In the genomic region with DNA sequence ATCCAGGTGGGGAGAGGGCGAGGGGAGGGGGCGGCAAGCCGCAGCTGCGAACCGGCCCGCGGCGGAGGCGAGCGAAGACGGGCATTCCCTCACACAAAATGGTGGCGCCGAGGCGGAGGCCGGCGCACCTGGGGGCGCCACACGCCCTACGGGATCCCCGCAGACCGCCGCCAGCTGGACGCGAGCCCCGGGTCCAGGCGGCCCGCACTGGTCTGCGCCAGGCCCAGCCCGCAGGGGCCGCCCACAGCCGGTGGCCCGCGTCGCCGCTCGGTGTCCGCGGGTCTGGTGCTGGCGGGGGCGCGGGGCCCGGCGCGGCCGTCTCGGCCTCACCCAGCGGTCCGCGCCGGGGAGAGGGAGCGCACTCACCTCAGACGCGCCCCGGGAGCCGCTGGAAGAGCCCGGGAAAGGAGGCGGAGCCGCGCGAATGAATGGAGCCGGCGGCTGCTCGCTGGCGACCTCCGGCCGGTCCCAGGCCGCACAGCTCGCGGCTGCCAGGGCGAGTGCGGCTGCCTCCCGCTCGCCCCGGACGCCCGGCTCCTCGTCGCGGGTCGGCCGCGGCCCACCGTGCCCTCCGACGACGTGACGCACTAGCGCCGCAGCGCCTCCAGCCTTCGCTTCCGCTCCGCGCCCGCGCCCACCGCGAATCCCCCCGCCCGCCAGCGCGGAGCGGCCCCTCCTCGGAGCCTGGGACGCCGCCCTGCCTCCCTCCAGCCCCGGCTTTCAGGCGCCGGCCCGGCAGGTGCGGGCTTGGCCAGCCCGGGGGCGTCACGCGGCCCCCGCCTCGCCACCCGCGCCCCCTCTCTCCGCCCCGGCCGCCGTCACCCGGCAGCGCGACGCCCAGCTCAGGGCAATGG, we compare ENCODE assay signal across 8 cellular contexts. TPM values are rescaled to one million over a fixed set of nuclear protein-coding genes. Genes with fewer than 3 reads are reported as not detected.
DNase-seq lines count a peak whose midpoint lies in the region; ATAC-seq and TF ChIP-seq lines count a peak whose summit lies in the region.

A gene with protein sequence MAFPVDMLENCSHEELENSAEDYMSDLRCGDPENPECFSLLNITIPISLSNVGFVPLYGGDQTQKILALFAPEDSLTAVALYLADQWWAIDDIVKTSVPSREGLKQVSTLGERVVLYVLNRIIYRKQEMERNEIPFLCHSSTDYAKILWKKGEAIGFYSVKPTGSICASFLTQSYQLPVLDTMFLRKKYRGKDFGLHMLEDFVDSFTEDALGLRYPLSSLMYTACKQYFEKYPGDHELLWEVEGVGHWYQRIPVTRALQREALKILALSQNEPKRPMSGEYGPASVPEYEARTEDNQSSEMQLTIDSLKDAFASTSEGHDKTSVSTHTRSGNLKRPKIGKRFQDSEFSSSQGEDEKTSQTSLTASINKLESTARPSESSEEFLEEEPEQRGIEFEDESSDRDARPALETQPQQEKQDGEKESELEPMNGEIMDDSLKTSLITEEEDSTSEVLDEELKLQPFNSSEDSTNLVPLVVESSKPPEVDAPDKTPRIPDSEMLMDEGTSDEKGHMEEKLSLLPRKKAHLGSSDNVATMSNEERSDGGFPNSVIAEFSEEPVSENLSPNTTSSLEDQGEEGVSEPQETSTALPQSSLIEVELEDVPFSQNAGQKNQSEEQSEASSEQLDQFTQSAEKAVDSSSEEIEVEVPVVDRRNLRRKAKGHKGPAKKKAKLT (minus strand): TSS at position 589 of the 854 bp plus-strand sequence. CDS start 24,711 bp downstream, outside the sequence.

- CTCF ChIA-PET in AG04450 (lab: Charles Lee), result no interaction called here

- no peaks in the 10 kb centered on the region for H3K9me3 Mint-ChIP-seq in dendritic cell treated with granulocyte-macrophage colony-stimulating factor and Interleukin-4, amounts not matched to agents 40 ng/mL and 50 ng/mL, for 4 days

- peak; percentile 41 for TF ChIP-seq POLR2A in GM19193 (IDR thresholded peaks at IDR 0.05; ENCODE audit: extremely low read depth, insufficient read depth, insufficient read length)

- no peaks in the 10 kb centered on the region for H3K36me3 Mint-ChIP-seq in dendritic cell treated with granulocyte-macrophage colony-stimulating factor and Interleukin-4, amounts not matched to agents 40 ng/mL and 50 ng/mL, for 4 days (ENCODE audit: low read depth)

- POLR2A ChIA-PET in AG04450 (lab: Yijun Ruan, JAX), result no interaction called here

- H3K27ac Mint-ChIP-seq in dendritic cell treated with granulocyte-macrophage colony-stimulating factor and Interleukin-4, amounts not matched to agents 40 ng/mL and 50 ng/mL, for 4 days, result no peak within 1 kb of the TSS

- peaks cover 12% of the 10 kb centered on the region for H3K4me1 ChIP-seq in lower lobe of right lung

- DNase-seq in AG04450 (ENCODE audit: low read depth, low spot score) (no peak), LHCN-M2 (ENCODE audit: low read depth) (peak; percentile 28), lower lobe of right lung (peak; percentile 50)
- peak; percentile 40 to 44 for DNase-seq in activated CD4-positive, alpha-beta T cell treated with anti-CD3 and anti-CD28 coated beads for 4 hours
- DNase-seq in stimulated activated CD8-positive, alpha-beta memory T cell treated with anti-CD3 and anti-CD28 coated beads, Interleukin-12 subunit alpha, Interleukin-12 subunit beta, amount 100 ng/mL, for 4 hours (ENCODE audit: low read depth), result peak; percentile 42

- H3K27me3 Mint-ChIP-seq in dendritic cell treated with granulocyte-macrophage colony-stimulating factor and Interleukin-4, amounts not matched to agents 40 ng/mL and 50 ng/mL, for 4 days, result peaks cover 38% of the 10 kb centered on the region

- H3K4me3 ChIP-seq in AG04450 (ENCODE audit: low read depth, low read length), result peak within 1 kb of the TSS; percentile 42
- H3K4me3 ChIP-seq in lower lobe of right lung, result peak within 1 kb of the TSS; percentile 58

- no peaks in the 10 kb centered on the region for H3K36me3 ChIP-seq in lower lobe of right lung

- no peak within 1 kb of the TSS for H3K27ac ChIP-seq in AG04450 (ENCODE audit: low read depth, low read length)
- H3K27ac ChIP-seq in lower lobe of right lung, result no peak within 1 kb of the TSS

- peaks cover 13% of the 10 kb centered on the region for H3K4me1 Mint-ChIP-seq in dendritic cell treated with granulocyte-macrophage colony-stimulating factor and Interleukin-4, amounts not matched to agents 40 ng/mL and 50 ng/mL, for 4 days (ENCODE audit: low read depth)

- H3K27me3 ChIP-seq in AG04450 (ENCODE audit: control insufficient read depth, insufficient read depth, low read length), result peaks cover 43% of the 10 kb centered on the region
- H3K27me3 ChIP-seq in lower lobe of right lung (ENCODE audit: low read depth), result peaks cover 44% of the 10 kb centered on the region

- intact Hi-C loops in dendritic cell treated with granulocyte-macrophage colony-stimulating factor and Interleukin-4, amounts not matched to agents 40 ng/mL and 50 ng/mL, for 4 days (cut with micrococcal nuclease), result no loop called here
- intact Hi-C loops in lower lobe of right lung (cut with DNase I), result no loop called here

- H3K4me3 Mint-ChIP-seq in dendritic cell treated with granulocyte-macrophage colony-stimulating factor and Interleukin-4, amounts not matched to agents 40 ng/mL and 50 ng/mL, for 4 days, result peak within 1 kb of the TSS; percentile 76

- ATAC-seq in lower lobe of right lung (peak; percentile 83), HG03378 (IDR thresholded peaks at IDR 0.05; ENCODE audit: unreplicated experiment) (no peak)

- TF ChIP-seq CTCF in AG04450 (IDR thresholded peaks at IDR 0.05; ENCODE audit: low read depth, low read length), result no peak
- TF ChIP-seq CTCF in lower lobe of right lung (IDR thresholded peaks at IDR 0.05), result no peak

- no peaks in the 10 kb centered on the region for H3K9me3 ChIP-seq in AG04450 (ENCODE audit: control insufficient read depth, insufficient read depth, low read length)
- H3K9me3 ChIP-seq in lower lobe of right lung, result no peaks in the 10 kb centered on the region

RNA-seq across cellular contexts. Expression of the gene that starts here (rescaled TPM):
- polyA plus RNA-seq in AG04450 (2011; rRNA removed), result 0.05 TPM in 1 of 2 replicates, not detected in the other
- polyA minus RNA-seq in AG04450 (2011; rRNA and poly(A)+ RNA removed), result not detected in 2 replicates
- 2.1 and 2.4 TPM in 2 replicates for total RNA-seq in LHCN-M2 (2014; rRNA removed)
- polyA plus RNA-seq in LHCN-M2 (2012), result 0.35 TPM
- total RNA-seq in lower lobe of right lung, result 1.1 TPM
